Comparison of ENCODE assay signal across 8 cellular contexts in genomic region chr16:81797443-81797842, GRCh38. TPM values are rescaled to one million over a fixed set of nuclear protein-coding genes. Genes with fewer than 3 reads are reported as not detected.
DNase-seq lines count a peak whose midpoint lies in the region; ATAC-seq, FAIRE-seq and TF ChIP-seq lines count a peak whose summit lies in the region.

No MANE protein-coding gene starts in this region.

- peaks cover 39% of the 10 kb centered on the region for H3K4me1 Mint-ChIP-seq in activated CD4-positive, alpha-beta memory T cell treated with anti-CD3 and anti-CD28 coated beads, Interleukin-2, amount 10 ng/mL, durations not matched to agents 7 days and 5 days

- H3K4me1 ChIP-seq in HAP-1: no peaks in the 10 kb centered on the region

- in situ Hi-C loops in HAP-1 (cut with MboI; ENCODE audit: low sequenced_read_pairs): no loop called here

- no peak for FAIRE-seq in urothelium cell line (lab: Jason Lieb, UNC)

- no peaks in the 10 kb centered on the region for H3K27me3 ChIP-seq in HAP-1 (ENCODE audit: low read depth)

- peak; percentile 76 for DNase-seq in CD1c-positive myeloid dendritic cell (ENCODE audit: extremely low spot score)
- peak; percentile 28 for DNase-seq in activated CD4-positive, alpha-beta memory T cell treated with anti-CD3 and anti-CD28 coated beads, Interleukin-2, amount 10 ng/mL, durations not matched to agents 7 days and 5 days
- DNase-seq in HEK293T (ENCODE audit: extremely low spot score): no peak
- DNase-seq in HAP-1 (ENCODE audit: low spot score in 2 of 2): no peak
- DNase-seq in urothelium cell line (ENCODE audit: low spot score): no peak
- no peak for DNase-seq in NCI-H1930 (lab: John Stamatoyannopoulos, UW)

- no peak overlapping the region for H3K27ac Mint-ChIP-seq in activated CD4-positive, alpha-beta memory T cell treated with anti-CD3 and anti-CD28 coated beads, Interleukin-2, amount 10 ng/mL, durations not matched to agents 7 days and 5 days

- H3K4me3 ChIP-seq in HAP-1: no peak overlapping the region

- H3K27me3 Mint-ChIP-seq in activated CD4-positive, alpha-beta memory T cell treated with anti-CD3 and anti-CD28 coated beads, Interleukin-2, amount 10 ng/mL, durations not matched to agents 7 days and 5 days: no peaks in the 10 kb centered on the region

- H3K36me3 Mint-ChIP-seq in activated CD4-positive, alpha-beta memory T cell treated with anti-CD3 and anti-CD28 coated beads, Interleukin-2, amount 10 ng/mL, durations not matched to agents 7 days and 5 days (ENCODE audit: low read depth): no peaks in the 10 kb centered on the region

- H3K9me3 Mint-ChIP-seq in activated CD4-positive, alpha-beta memory T cell treated with anti-CD3 and anti-CD28 coated beads, Interleukin-2, amount 10 ng/mL, durations not matched to agents 7 days and 5 days: no peaks in the 10 kb centered on the region

- CTCF ChIA-PET in activated CD4-positive, alpha-beta memory T cell treated with anti-CD3 and anti-CD28 coated beads, Interleukin-2, amount 10 ng/mL, durations not matched to agents 7 days and 5 days (lab: Charles Lee): interaction anchor here (1.2 kb wide), 1 partner anchor 21 kb away, joined by 3 read pairs; no protein-coding TSS in a partner anchor
- CTCF ChIA-PET in HEK293T (lab: Yijun Ruan, JAX): no interaction called here

- ATAC-seq in GM19328 (IDR thresholded peaks at IDR 0.05; ENCODE audit: unreplicated experiment) (peak; percentile 40), HG03280 (IDR thresholded peaks at IDR 0.05; ENCODE audit: unreplicated experiment) (peak; percentile 47)

- no peaks in the 10 kb centered on the region for H3K9me3 ChIP-seq in HAP-1

- H3K4me3 Mint-ChIP-seq in activated CD4-positive, alpha-beta memory T cell treated with anti-CD3 and anti-CD28 coated beads, Interleukin-2, amount 10 ng/mL, durations not matched to agents 7 days and 5 days: no peak overlapping the region

- H3K36me3 ChIP-seq in HAP-1 (replicated peaks): no peaks in the 10 kb centered on the region

- POLR2A ChIA-PET in activated CD4-positive, alpha-beta memory T cell treated with anti-CD3 and anti-CD28 coated beads, Interleukin-2, amount 10 ng/mL, durations not matched to agents 7 days and 5 days (lab: Charles Lee): interaction anchor here (1.7 kb wide), 1 partner anchor 18 kb away, joined by 7 read pairs; the partner anchor contains the start of gene PLCG2
- POLR2A ChIA-PET in HEK293T (lab: Yijun Ruan, JAX): no interaction called here

TF ChIP-seq in HEK293T, 16 proteins besides CTCF, POLR2A, EP300 and RAD21:
- TF ChIP-seq FOXM1 (IDR thresholded peaks at IDR 0.05; ENCODE audit: borderline replicate concordance) (no peak), HDGF (IDR thresholded peaks at IDR 0.05; ENCODE audit: borderline replicate concordance) (no peak), FOXK2 (IDR thresholded peaks at IDR 0.05) (no peak), SUZ12 (IDR thresholded peaks at IDR 0.05) (no peak), L3MBTL2 (conservative IDR thresholded peaks at IDR 0.05) (no peak), NFRKB (IDR thresholded peaks at IDR 0.05) (no peak), ARNT (IDR thresholded peaks at IDR 0.05) (no peak), SP1 (IDR thresholded peaks at IDR 0.05) (no peak), BHLHE40 (IDR thresholded peaks at IDR 0.05; ENCODE audit: borderline replicate concordance) (no peak), PKNOX1 (IDR thresholded peaks at IDR 0.05) (no peak), FOXA1 (IDR thresholded peaks at IDR 0.05) (no peak), CTBP1 (IDR thresholded peaks at IDR 0.05; ENCODE audit: borderline replicate concordance) (no peak), ELF4 (IDR thresholded peaks at IDR 0.05) (no peak), ZNF384 (IDR thresholded peaks at IDR 0.05) (no peak), TARDBP (IDR thresholded peaks at IDR 0.05) (no peak), LEF1 (IDR thresholded peaks at IDR 0.05; ENCODE audit: borderline replicate concordance) (no peak)

RNA-seq across cellular contexts. Expression of gene PLCG2, which starts 18.4 kb away (rescaled TPM):
- 10 to 100 TPM; 11.0 to 13.3 TPM for total RNA-seq in activated CD4-positive, alpha-beta memory T cell treated with anti-CD3 and anti-CD28 coated beads, Interleukin-2, amount 10 ng/mL, durations not matched to agents 7 days and 5 days

Comparison
In these comparisons a context has a peak if more than half of its experiments do, and no peak if none do; other contexts are left out.
1. DNase-seq: peak in CD1c-positive myeloid dendritic cell (single experiment) and activated CD4-positive, alpha-beta memory T cell treated with anti-CD3 and anti-CD28 coated beads, Interleukin-2, amount 10 ng/mL, durations not matched to agents 7 days and 5 days (single experiment); none in HEK293T (single experiment), HAP-1 (0 of 2), urothelium cell line (single experiment) and NCI-H1930 (0 of 2).